ENCODE assay signal across 1 cellular context in the genomic region with DNA sequence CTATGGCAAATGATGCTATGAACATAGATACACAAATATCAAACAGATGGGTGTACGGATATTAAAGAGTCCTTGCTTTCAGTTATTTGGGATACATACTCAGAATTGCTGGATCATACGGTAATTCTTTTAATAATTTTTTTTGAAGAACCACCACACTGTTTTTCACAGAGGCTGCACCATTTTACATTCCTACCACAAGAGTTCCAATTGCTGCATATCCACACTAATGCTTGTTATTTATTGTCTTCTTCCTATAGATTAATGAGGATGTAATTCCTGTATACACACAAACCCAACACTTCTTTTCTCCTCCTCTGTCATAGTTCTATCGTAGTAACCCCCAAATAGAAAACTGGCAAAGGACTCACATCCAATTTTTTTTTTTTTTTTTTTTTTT.
A peak's percentile ranks its signal among the peaks of the same experiment; 100 is the strongest.
TF ChIP-seq lines count a peak whose summit lies in the region.

No MANE protein-coding gene starts in this region.

TF ChIP-seq in HepG2, 621 proteins besides CTCF, POLR2A, EP300 and RAD21:
- TF ChIP-seq ZNF10 (CRISPR knock-in tag; IDR thresholded peaks at IDR 0.05; ENCODE audit: borderline replicate concordance, low read depth) (no peak), ZNF451 (CRISPR knock-in tag; IDR thresholded peaks at IDR 0.05) (no peak), MBD4 (IDR thresholded peaks at IDR 0.05; ENCODE audit: borderline replicate concordance, low read length) (0 out of 2 replicates have a peak, but pooled peaks have one; percentile 46)
- TF ChIP-seq, protein P1, sequence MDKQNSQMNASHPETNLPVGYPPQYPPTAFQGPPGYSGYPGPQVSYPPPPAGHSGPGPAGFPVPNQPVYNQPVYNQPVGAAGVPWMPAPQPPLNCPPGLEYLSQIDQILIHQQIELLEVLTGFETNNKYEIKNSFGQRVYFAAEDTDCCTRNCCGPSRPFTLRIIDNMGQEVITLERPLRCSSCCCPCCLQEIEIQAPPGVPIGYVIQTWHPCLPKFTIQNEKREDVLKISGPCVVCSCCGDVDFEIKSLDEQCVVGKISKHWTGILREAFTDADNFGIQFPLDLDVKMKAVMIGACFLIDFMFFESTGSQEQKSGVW (CRISPR knock-in tag; IDR thresholded peaks at IDR 0.05; ENCODE audit: borderline replicate concordance), result no peak
